Comparison of ENCODE assay signal across 34 cellular contexts in the genomic region with DNA sequence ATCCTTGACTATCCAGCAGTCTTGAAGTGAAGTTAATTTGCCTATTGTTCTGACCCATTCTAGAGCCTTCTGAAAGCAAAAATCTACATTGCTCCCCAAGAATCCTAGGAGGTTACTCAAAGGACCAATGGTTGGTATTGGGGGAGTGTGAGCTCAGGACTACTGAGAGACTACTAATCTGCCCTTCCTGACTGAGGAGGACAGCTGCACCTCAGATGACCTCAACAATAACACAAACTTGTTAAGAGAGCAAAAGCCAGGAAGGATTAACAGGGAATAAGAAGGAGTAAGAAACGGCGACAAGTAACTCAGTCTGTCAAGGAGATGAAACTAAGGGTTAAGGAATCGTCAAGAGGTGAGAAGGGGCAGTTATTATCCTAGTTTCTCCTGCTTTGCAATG.
"Had no signal": no experiment of that assay in that cellular context is flagged by ENCODE, and none has a peak within 500 bp of the region (broad histone marks: within the 10 kb centered on the region; RNA-seq: fewer than 3 reads in every experiment).

No MANE protein-coding gene starts in this region.

- H3K36me3 ChIP-seq: adrenal gland, breast epithelium, cardiac muscle cell, colonic mucosa had no signal

- FAIRE-seq: endometrium, endothelial cell of umbilical vein, frontal cortex had no signal

- H3K4me3 ChIP-seq: adrenal gland, breast epithelium, cardiac muscle cell, colonic mucosa had no signal

- H3K27ac ChIP-seq: adrenal gland, breast epithelium, cardiac muscle cell, colonic mucosa had no signal

- H3K4me1 ChIP-seq: adrenal gland, breast epithelium, colonic mucosa had no signal

- H3K36me3 Mint-ChIP-seq: activated CD8-positive, alpha-beta memory T cell treated with anti-CD3 and anti-CD28 coated beads, Interleukin-2, amount 10 ng/mL, durations not matched to agents 7 days and 5 days; activated naive CD4-positive, alpha-beta T cell treated with anti-CD3 and anti-CD28 coated beads, Interleukin-2, amount 50 U/mL, for 24 hours; activated naive CD8-positive, alpha-beta T cell treated with anti-CD3 and anti-CD28 coated beads for 36 hours; brain had no signal

- H3K9me3 ChIP-seq: adrenal gland, breast epithelium, colonic mucosa had no signal

- H3K27me3 Mint-ChIP-seq: activated naive CD8-positive, alpha-beta T cell treated with anti-CD3 and anti-CD28 coated beads for 36 hours; brain had no signal

- H3K27ac Mint-ChIP-seq: activated B cell treated with CpG ODN at 0.5 μM for 24 hours; activated CD8-positive, alpha-beta memory T cell treated with anti-CD3 and anti-CD28 coated beads, Interleukin-2, amount 10 ng/mL, durations not matched to agents 7 days and 5 days; activated CD8-positive, alpha-beta T cell treated with anti-CD3 and anti-CD28 coated beads, Interleukin-2, amount 10 ng/mL, durations not matched to agents 7 days and 5 days; activated naive CD4-positive, alpha-beta T cell treated with anti-CD3 and anti-CD28 coated beads for 36 hours; activated naive CD4-positive, alpha-beta T cell treated with anti-CD3 and anti-CD28 coated beads, Interleukin-2, amount 50 U/mL, for 24 hours; activated naive CD8-positive, alpha-beta T cell treated with anti-CD3 and anti-CD28 coated beads for 36 hours; activated naive CD8-positive, alpha-beta T cell treated with anti-CD3 and anti-CD28 coated beads, Interleukin-2, amount 50 U/mL, for 24 hours; activated T-helper 1 cell treated with anti-CD3 and anti-CD28 coated beads, Interleukin-12 subunit alpha, Interleukin-12 subunit beta, Interleukin-2, Interleukin-4 antibody, amounts not matched to agents 30 ng/mL and 10 ng/mL and 1 ng/mL, durations not matched to agents 14 hours and 24 hours and 36 hours; activated T-helper 2 cell treated with anti-CD3 and anti-CD28 coated beads, Interferon-gamma antibody, Interleukin-2, Interleukin-4, amounts not matched to agents 10 μg/mL and 5 μg/mL and 100 μg/mL, durations not matched to agents 14 hours and 24 hours and 36 hours; brain had no signal

- H3K9me3 Mint-ChIP-seq: activated B cell treated with CpG ODN at 0.5 μM for 24 hours; activated naive CD4-positive, alpha-beta T cell treated with anti-CD3 and anti-CD28 coated beads for 36 hours; activated naive CD4-positive, alpha-beta T cell treated with anti-CD3 and anti-CD28 coated beads, Interleukin-2, amount 50 U/mL, for 24 hours; activated naive CD8-positive, alpha-beta T cell treated with anti-CD3 and anti-CD28 coated beads for 36 hours; activated naive CD8-positive, alpha-beta T cell treated with anti-CD3 and anti-CD28 coated beads, Interleukin-2, amount 50 U/mL, for 24 hours; activated T-helper 1 cell treated with anti-CD3 and anti-CD28 coated beads, Interleukin-12 subunit alpha, Interleukin-12 subunit beta, Interleukin-2, Interleukin-4 antibody, amounts not matched to agents 30 ng/mL and 10 ng/mL and 1 ng/mL, durations not matched to agents 14 hours and 24 hours and 36 hours; activated T-helper 2 cell treated with anti-CD3 and anti-CD28 coated beads, Interferon-gamma antibody, Interleukin-2, Interleukin-4, amounts not matched to agents 10 μg/mL and 5 μg/mL and 100 μg/mL, durations not matched to agents 14 hours and 24 hours and 36 hours had no signal

- H3K27me3 ChIP-seq: adrenal gland, cardiac muscle cell, colonic mucosa had no signal

- DNase-seq: activated B cell treated with CpG ODN at 0.5 μM for 24 hours; activated CD4-positive, alpha-beta T cell treated with anti-CD3 and anti-CD28 coated beads for 48 hours; activated CD4-positive, alpha-beta T cell treated with anti-CD3 and anti-CD28 coated beads, Interleukin-2, amount 50 U/mL, for 1 hour; activated CD4-positive, alpha-beta T cell treated with anti-CD3 and anti-CD28 coated beads, Interleukin-2, amount 50 U/mL, for 48 hours; activated CD8-positive, alpha-beta memory T cell treated with anti-CD3 and anti-CD28 coated beads, Interleukin-2, amount 10 ng/mL, durations not matched to agents 7 days and 5 days; activated CD8-positive, alpha-beta memory T cell treated with anti-CD3 and anti-CD28 coated beads, Interleukin-2, amount 50 U/mL, for 4 hours; activated CD8-positive, alpha-beta T cell treated with anti-CD3 and anti-CD28 coated beads, Interleukin-2, amount 10 ng/mL, durations not matched to agents 7 days and 5 days; activated effector memory CD4-positive, alpha-beta T cell treated with anti-CD3 and anti-CD28 coated beads, Interleukin-2, amount 50 U/mL, for 16 hours; activated naive CD4-positive, alpha-beta T cell treated with anti-CD3 and anti-CD28 coated beads for 36 hours; activated naive CD8-positive, alpha-beta T cell treated with anti-CD3 and anti-CD28 coated beads for 36 hours; activated naive CD8-positive, alpha-beta T cell treated with anti-CD3 and anti-CD28 coated beads, Interleukin-2, amount 50 U/mL, for 24 hours; activated T-cell treated with anti-CD3 and anti-CD28 coated beads, Interleukin-2, amount 50 U/mL, for 1 hour; activated T-cell treated with anti-CD3 and anti-CD28 coated beads, Interleukin-2, amount 50 U/mL, for 48 hours; adrenal gland; amygdala; aorta; central memory CD4-positive, alpha-beta T cell; cerebellar nuclear complex; colonic mucosa; effector CD8-positive, alpha-beta T cell; foreskin fibroblast; head of caudate nucleus; T-helper 2 cell had no signal

- H3K4me3 Mint-ChIP-seq: activated B cell treated with CpG ODN at 0.5 μM for 24 hours; activated CD8-positive, alpha-beta memory T cell treated with anti-CD3 and anti-CD28 coated beads, Interleukin-2, amount 10 ng/mL, durations not matched to agents 7 days and 5 days; activated CD8-positive, alpha-beta T cell treated with anti-CD3 and anti-CD28 coated beads, Interleukin-2, amount 10 ng/mL, durations not matched to agents 7 days and 5 days; activated naive CD4-positive, alpha-beta T cell treated with anti-CD3 and anti-CD28 coated beads for 36 hours; activated naive CD4-positive, alpha-beta T cell treated with anti-CD3 and anti-CD28 coated beads, Interleukin-2, amount 50 U/mL, for 24 hours; activated naive CD8-positive, alpha-beta T cell treated with anti-CD3 and anti-CD28 coated beads for 36 hours; activated naive CD8-positive, alpha-beta T cell treated with anti-CD3 and anti-CD28 coated beads, Interleukin-2, amount 50 U/mL, for 24 hours; activated T-helper 1 cell treated with anti-CD3 and anti-CD28 coated beads, Interleukin-12 subunit alpha, Interleukin-12 subunit beta, Interleukin-2, Interleukin-4 antibody, amounts not matched to agents 30 ng/mL and 10 ng/mL and 1 ng/mL, durations not matched to agents 14 hours and 24 hours and 36 hours; brain had no signal

- H3K4me1 Mint-ChIP-seq: activated B cell treated with CpG ODN at 0.5 μM for 24 hours; activated CD8-positive, alpha-beta memory T cell treated with anti-CD3 and anti-CD28 coated beads, Interleukin-2, amount 10 ng/mL, durations not matched to agents 7 days and 5 days; activated naive CD4-positive, alpha-beta T cell treated with anti-CD3 and anti-CD28 coated beads, Interleukin-2, amount 50 U/mL, for 24 hours; activated naive CD8-positive, alpha-beta T cell treated with anti-CD3 and anti-CD28 coated beads for 36 hours; activated naive CD8-positive, alpha-beta T cell treated with anti-CD3 and anti-CD28 coated beads, Interleukin-2, amount 50 U/mL, for 24 hours; brain had no signal

- ATAC-seq: activated CD4-positive, CD25-positive, alpha-beta regulatory T cell treated with anti-CD3 and anti-CD28 coated beads, Interleukin-2, amount 50 U/mL, for 24 hours; activated CD8-positive, alpha-beta memory T cell treated with anti-CD3 and anti-CD28 coated beads, Interleukin-2, amount 10 ng/mL, durations not matched to agents 7 days and 5 days; activated CD8-positive, alpha-beta T cell treated with anti-CD3 and anti-CD28 coated beads, Interleukin-2, amount 10 ng/mL, durations not matched to agents 7 days and 5 days; activated naive CD8-positive, alpha-beta T cell treated with anti-CD3 and anti-CD28 coated beads, Interleukin-2, amount 50 U/mL, for 24 hours; esophagus mucosa had no signal
